8 cellular contexts compared by ENCODE assay signal in the genomic region with DNA sequence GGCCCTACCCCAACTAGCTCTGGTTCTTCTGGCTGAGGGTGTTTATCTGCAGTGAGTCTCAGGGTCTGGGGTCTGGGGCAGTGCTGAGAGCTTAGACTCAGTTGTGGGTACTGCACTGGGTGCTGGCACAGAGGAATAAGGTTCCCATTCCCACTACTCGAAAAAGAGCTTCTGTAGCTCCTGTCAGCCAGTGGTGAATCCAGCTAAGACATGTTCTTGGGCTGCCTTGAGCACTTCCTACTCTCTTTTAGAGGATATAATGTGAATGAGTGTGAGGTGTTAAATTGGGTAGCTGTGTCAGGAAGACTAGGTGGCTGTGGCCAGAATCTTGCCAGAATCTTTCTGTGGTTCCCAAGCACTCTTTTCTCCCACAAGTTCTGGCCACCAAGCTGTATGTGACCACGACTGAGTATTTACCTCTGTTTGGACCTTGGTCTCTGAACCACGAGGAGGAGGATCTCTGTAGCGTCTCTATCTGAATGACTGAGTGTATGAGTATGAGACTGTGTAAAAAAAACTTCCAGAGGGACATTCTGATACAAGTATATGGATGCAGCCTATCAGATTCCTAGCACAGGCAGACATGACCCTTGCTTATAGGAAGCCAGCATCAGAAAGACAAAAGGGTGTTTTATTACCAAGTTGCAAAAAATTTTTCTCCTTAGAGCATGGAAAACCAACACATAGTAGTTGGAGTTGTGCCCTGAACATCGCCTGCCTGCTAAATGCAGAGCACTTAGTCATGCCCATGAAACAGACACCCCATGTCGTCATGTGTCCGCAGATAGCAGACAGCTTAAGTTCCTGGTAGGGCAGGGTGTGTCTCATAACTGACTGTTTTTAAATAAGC. TPM values are rescaled to one million over a fixed set of nuclear protein-coding genes. Genes with fewer than 3 reads are reported as not detected.
DNase-seq lines count a peak whose midpoint lies in the region; ATAC-seq and TF ChIP-seq lines count a peak whose summit lies in the region.

No MANE protein-coding gene starts in this region.

- no peaks in the 10 kb centered on the region for H3K27me3 Mint-ChIP-seq in stimulated activated naive CD8-positive, alpha-beta T cell treated with anti-CD3 and anti-CD28 coated beads, Interleukin-15, Interleukin-2, amounts not matched to agents 100 ng/mL and 50 ng/mL, for 24 hours

- H3K36me3 ChIP-seq in adipocyte (ENCODE audit: control insufficient read depth, insufficient read depth, low read length, severe bottlenecking), result no peaks in the 10 kb centered on the region

- no peaks in the 10 kb centered on the region for H3K27me3 ChIP-seq in adipocyte (replicated peaks; ENCODE audit: control insufficient read depth, insufficient read depth, low read length)

- peak overlapping the region; percentile 61 for H3K4me3 ChIP-seq in adipocyte (ENCODE audit: low read length)

- H3K27ac Mint-ChIP-seq in stimulated activated naive CD8-positive, alpha-beta T cell treated with anti-CD3 and anti-CD28 coated beads, Interleukin-15, Interleukin-2, amounts not matched to agents 100 ng/mL and 50 ng/mL, for 24 hours, result peak overlapping the region; percentile 10

- peaks cover 11% of the 10 kb centered on the region for H3K36me3 Mint-ChIP-seq in stimulated activated naive CD8-positive, alpha-beta T cell treated with anti-CD3 and anti-CD28 coated beads, Interleukin-15, Interleukin-2, amounts not matched to agents 100 ng/mL and 50 ng/mL, for 24 hours (ENCODE audit: low read depth)

- no peak overlapping the region for H3K4me3 Mint-ChIP-seq in stimulated activated naive CD8-positive, alpha-beta T cell treated with anti-CD3 and anti-CD28 coated beads, Interleukin-15, Interleukin-2, amounts not matched to agents 100 ng/mL and 50 ng/mL, for 24 hours

- peaks cover 16% of the 10 kb centered on the region for H3K4me1 ChIP-seq in adipocyte (ENCODE audit: control insufficient read depth, insufficient read depth, low read length)

- peaks cover 28% of the 10 kb centered on the region for H3K4me1 Mint-ChIP-seq in stimulated activated naive CD8-positive, alpha-beta T cell treated with anti-CD3 and anti-CD28 coated beads, Interleukin-15, Interleukin-2, amounts not matched to agents 100 ng/mL and 50 ng/mL, for 24 hours (ENCODE audit: low read depth)

- CTCF ChIA-PET in HEK293T (lab: Yijun Ruan, JAX), result interaction anchor here (0.6 kb wide), 1 partner anchor 425 kb away, joined by 3 read pairs; no protein-coding TSS in a partner anchor

- ATAC-seq in GM21447 (IDR thresholded peaks at IDR 0.05; ENCODE audit: unreplicated experiment) (no peak), HG03521 (IDR thresholded peaks at IDR 0.05; ENCODE audit: unreplicated experiment) (no peak)

- DNase-seq in HT1080 (ENCODE audit: low read depth) (peak; percentile 96), adipocyte (ENCODE audit: low read depth) (peak; percentile 97), hepatic stellate cell (ENCODE audit: low spot score) (peak; percentile 89), NCI-H2171 treated with DMSO at 0.1 percent for 48 hours (lab: John Stamatoyannopoulos, UW) (no peak), HEK293T (ENCODE audit: extremely low spot score) (no peak)

- POLR2A ChIA-PET in HEK293T (lab: Yijun Ruan, JAX), result interaction anchor here (1.8 kb wide), 1 partner anchor 31 kb away, joined by 6 read pairs; a partner anchor contains a TSS

- H3K9me3 Mint-ChIP-seq in stimulated activated naive CD8-positive, alpha-beta T cell treated with anti-CD3 and anti-CD28 coated beads, Interleukin-15, Interleukin-2, amounts not matched to agents 100 ng/mL and 50 ng/mL, for 24 hours, result no peaks in the 10 kb centered on the region

- H3K9me3 ChIP-seq in adipocyte (ENCODE audit: control insufficient read depth, low read length), result no peaks in the 10 kb centered on the region

- H3K9ac ChIP-seq in adipocyte (ENCODE audit: low read length), result peak overlapping the region; percentile 57

TF ChIP-seq in HEK293T, 16 proteins besides CTCF, POLR2A, EP300 and RAD21:
- TF ChIP-seq CTBP1 (IDR thresholded peaks at IDR 0.05; ENCODE audit: borderline replicate concordance), result no peak
- no peak for TF ChIP-seq L3MBTL2 (conservative IDR thresholded peaks at IDR 0.05)
- no peak for TF ChIP-seq FOXK2 (IDR thresholded peaks at IDR 0.05)
- no peak for TF ChIP-seq HDGF (IDR thresholded peaks at IDR 0.05; ENCODE audit: borderline replicate concordance)
- TF ChIP-seq SUZ12 (IDR thresholded peaks at IDR 0.05), result no peak
- TF ChIP-seq, protein P1, sequence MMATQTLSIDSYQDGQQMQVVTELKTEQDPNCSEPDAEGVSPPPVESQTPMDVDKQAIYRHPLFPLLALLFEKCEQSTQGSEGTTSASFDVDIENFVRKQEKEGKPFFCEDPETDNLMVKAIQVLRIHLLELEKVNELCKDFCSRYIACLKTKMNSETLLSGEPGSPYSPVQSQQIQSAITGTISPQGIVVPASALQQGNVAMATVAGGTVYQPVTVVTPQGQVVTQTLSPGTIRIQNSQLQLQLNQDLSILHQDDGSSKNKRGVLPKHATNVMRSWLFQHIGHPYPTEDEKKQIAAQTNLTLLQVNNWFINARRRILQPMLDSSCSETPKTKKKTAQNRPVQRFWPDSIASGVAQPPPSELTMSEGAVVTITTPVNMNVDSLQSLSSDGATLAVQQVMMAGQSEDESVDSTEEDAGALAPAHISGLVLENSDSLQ (IDR thresholded peaks at IDR 0.05), result no peak
- TF ChIP-seq ELF4 (IDR thresholded peaks at IDR 0.05), result no peak
- no peak for TF ChIP-seq SP1 (IDR thresholded peaks at IDR 0.05)
- no peak for TF ChIP-seq FOXM1 (IDR thresholded peaks at IDR 0.05; ENCODE audit: borderline replicate concordance)
- no peak for TF ChIP-seq TARDBP (IDR thresholded peaks at IDR 0.05)

RNA-seq across cellular contexts. Expression of a gene that starts 30.6 kb away (rescaled TPM):
- 41.4 and 48.1 TPM in 2 replicates for total RNA-seq in HT1080 (2014; rRNA removed; shearing (Covaris generic))
- polyA plus RNA-seq in HT1080 (2015; cell fraction: cytosol; rRNA removed), result 32.5 and 37.7 TPM in 2 replicates
- polyA plus RNA-seq in HT1080 (2015; cell fraction: nucleus; rRNA removed), result 57.1 and 63.5 TPM in 2 replicates

RNA-seq across cellular contexts. Expression of a gene that starts 53.6 kb away (rescaled TPM):
- 0.07 and 0.18 TPM in 2 replicates for total RNA-seq in HT1080 (2014; rRNA removed; shearing (Covaris generic))
- polyA plus RNA-seq in HT1080 (2015; cell fraction: cytosol; rRNA removed), result 0.05 and 0.07 TPM in 2 replicates
- polyA plus RNA-seq in HT1080 (2015; cell fraction: nucleus; rRNA removed), result 0.10 and 0.27 TPM in 2 replicates

Comparison
In these comparisons a context has a peak if more than half of its experiments do, and no peak if none do; other contexts are left out.
1. DNase-seq: peak in HT1080 (single experiment), adipocyte (single experiment) and hepatic stellate cell (single experiment); none in NCI-H2171 treated with DMSO at 0.1 percent for 48 hours (single experiment) and HEK293T (single experiment).